8 cellular contexts compared by ENCODE assay signal in the genomic region with DNA sequence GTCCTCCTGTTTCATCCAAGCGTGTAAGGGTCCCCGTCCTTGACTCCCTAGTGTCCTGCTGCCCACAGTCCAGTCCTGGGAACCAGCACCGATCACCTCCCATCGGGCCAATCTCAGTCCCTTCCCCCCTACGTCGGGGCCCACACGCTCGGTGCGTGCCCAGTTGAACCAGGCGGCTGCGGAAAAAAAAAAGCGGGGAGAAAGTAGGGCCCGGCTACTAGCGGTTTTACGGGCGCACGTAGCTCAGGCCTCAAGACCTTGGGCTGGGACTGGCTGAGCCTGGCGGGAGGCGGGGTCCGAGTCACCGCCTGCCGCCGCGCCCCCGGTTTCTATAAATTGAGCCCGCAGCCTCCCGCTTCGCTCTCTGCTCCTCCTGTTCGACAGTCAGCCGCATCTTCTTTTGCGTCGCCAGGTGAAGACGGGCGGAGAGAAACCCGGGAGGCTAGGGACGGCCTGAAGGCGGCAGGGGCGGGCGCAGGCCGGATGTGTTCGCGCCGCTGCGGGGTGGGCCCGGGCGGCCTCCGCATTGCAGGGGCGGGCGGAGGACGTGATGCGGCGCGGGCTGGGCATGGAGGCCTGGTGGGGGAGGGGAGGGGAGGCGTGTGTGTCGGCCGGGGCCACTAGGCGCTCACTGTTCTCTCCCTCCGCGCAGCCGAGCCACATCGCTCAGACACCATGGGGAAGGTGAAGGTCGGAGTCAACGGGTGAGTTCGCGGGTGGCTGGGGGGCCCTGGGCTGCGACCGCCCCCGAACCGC.
DNase-seq lines count a peak whose midpoint lies in the region; ATAC-seq and TF ChIP-seq lines count a peak whose summit lies in the region.

A gene (plus strand): TSS at position 360 of the 756 bp plus-strand sequence. CDS start 316 bp downstream, at position 676.

- peak; percentile 56 for ATAC-seq in GM19023 (IDR thresholded peaks at IDR 0.05; ENCODE audit: unreplicated experiment)
- ATAC-seq in HG03196 (IDR thresholded peaks at IDR 0.05; ENCODE audit: unreplicated experiment), result peak; percentile 52

- H3K4me3 ChIP-seq in AG09309 (ENCODE audit: control insufficient read depth, low read depth, low read length), result peak within 1 kb of the TSS; percentile 99

- peak within 1 kb of the TSS; percentile 99 for H3K27ac ChIP-seq in caudate nucleus (ENCODE audit: low read depth, low read length)

- DNase-seq in AG09309 (ENCODE audit: low read depth) (peak; percentile 92), NCI-H345 (lab: John Stamatoyannopoulos, UW) (peak; percentile 98), caudate nucleus (lab: John Stamatoyannopoulos, UW) (peak in 59 of 61 donors; percentile 81 to 98 (median 94)), iris pigment epithelial cell (ENCODE audit: low read depth) (peak; percentile 98)
- peak; percentile 80 to 91 (median 82) for DNase-seq in activated CD4-positive, CD25-positive, alpha-beta regulatory T cell (lab: John Stamatoyannopoulos, UW)
- DNase-seq in stimulated activated CD4-positive, alpha-beta T cell treated with anti-CD3 and anti-CD28 coated beads, Interleukin-12 subunit alpha, Interleukin-12 subunit beta, amount 100 ng/mL, for 48 hours (ENCODE audit: low read depth in 2 of 3, low spot score in 1 of 3), result peak; percentile 85 to 88 (median 87)

- no peak for TF ChIP-seq CTCF in AG09309 (IDR thresholded peaks at IDR 0.05; ENCODE audit: control insufficient read depth, insufficient read depth, low read depth, low read length, missing control alignments)

Comparison
In these comparisons a context has a peak if more than half of its experiments do, and no peak if none do; other contexts are left out.
1. Peak in every context shown above with its lines: DNase-seq, ATAC-seq, H3K4me3 ChIP-seq and H3K27ac ChIP-seq.